23 cellular contexts compared by ENCODE assay signal in the genomic region with DNA sequence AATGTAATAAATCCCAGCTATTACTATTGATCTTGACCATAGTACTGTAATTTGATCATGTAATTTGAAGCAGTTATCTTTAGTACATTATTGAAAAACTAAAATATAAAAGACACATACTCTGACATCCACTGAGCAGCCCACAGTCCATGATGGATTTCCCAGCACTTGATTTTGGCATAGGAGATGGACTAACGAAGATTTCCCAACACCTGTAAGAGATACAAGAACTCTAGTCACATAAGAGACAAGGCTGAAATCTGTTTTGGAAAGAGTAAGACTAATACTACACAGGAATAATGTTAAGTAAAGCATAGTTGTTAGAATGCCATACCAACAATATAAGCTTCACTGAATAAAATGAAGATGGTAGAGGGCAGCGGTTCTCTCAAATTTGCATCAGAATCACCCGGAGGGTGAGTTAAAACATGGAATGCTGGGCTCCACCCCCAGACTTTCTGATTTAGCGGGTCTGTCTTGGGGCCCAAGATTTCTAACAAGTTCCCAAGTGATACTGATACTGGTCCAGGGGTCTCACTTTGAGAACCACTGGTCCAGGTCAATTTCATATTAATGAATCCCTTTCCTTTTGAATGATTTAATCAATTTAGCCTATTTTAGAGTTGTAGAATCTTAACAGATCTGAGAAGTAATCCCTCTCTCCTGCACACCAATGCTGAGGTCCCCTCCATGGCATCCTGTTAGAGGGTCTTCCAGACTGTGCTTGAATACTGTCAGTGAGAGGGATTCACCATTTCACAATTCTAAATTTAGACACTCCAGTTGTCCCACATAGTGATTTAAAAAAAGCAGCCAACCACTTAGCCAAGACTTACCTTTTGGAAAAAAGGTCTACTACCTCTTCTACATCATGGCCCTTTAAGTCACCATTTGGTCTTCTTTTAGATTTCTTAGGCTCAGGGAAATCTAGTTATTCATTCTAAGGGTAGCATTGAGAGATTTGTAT. TPM values are rescaled to one million over a fixed set of nuclear protein-coding genes. Genes with fewer than 3 reads are reported as not detected.
"Had no signal": no experiment of that assay in that cellular context is flagged by ENCODE, and none has a peak within 500 bp of the region (broad histone marks: within the 10 kb centered on the region; RNA-seq: fewer than 3 reads in every experiment).

No MANE protein-coding gene starts in this region.

- H3K4me3 ChIP-seq: mucosa of descending colon, thoracic aorta, upper lobe of left lung had no signal

- H3K27me3 Mint-ChIP-seq: activated CD4-positive, alpha-beta T cell treated with anti-CD3 and anti-CD28 coated beads for 36 hours; activated T-cell treated with anti-CD3 and anti-CD28 coated beads, Interleukin-2, amount 50 U/mL, for 24 hours; activated T-helper 17 cell treated with anti-CD3 and anti-CD28 coated beads, Interleukin-2, amount 50 U/mL, for 72 hours; stimulated activated naive B cell treated with anti-CD40 and anti-IgM and Interleukin-4, amounts not matched to agents 10 μg/mL and 1 μg/mL and 100 μg/mL, for 72 hours had no signal

- DNase-seq: activated CD4-positive, alpha-beta T cell treated with anti-CD3 and anti-CD28 coated beads for 36 hours; activated CD4-positive, alpha-beta T cell treated with anti-CD3 and anti-CD28 coated beads, Interleukin-2, amount 50 U/mL, for 4 hours; activated CD8-positive, alpha-beta memory T cell treated with anti-CD3 and anti-CD28 coated beads for 24 hours; activated CD8-positive, alpha-beta memory T cell treated with anti-CD3 and anti-CD28 coated beads, Interleukin-2, amount 50 U/mL, for 4 hours; activated T-cell treated with anti-CD3 and anti-CD28 coated beads, Interleukin-2, amount 50 U/mL, for 24 hours; central memory CD4-positive, alpha-beta T cell; effector memory CD4-positive, alpha-beta T cell; foreskin keratinocyte; islet precursor cell; left cardiac atrium; mucosa of descending colon; occipital lobe; posterior cingulate gyrus; small intestine; stimulated activated CD8-positive, alpha-beta memory T cell treated with anti-CD3 and anti-CD28 coated beads, Interleukin-4, amount 100 ng/mL, for 48 hours; stimulated activated naive B cell treated with anti-CD40 and anti-IgM and Interleukin-4, amounts not matched to agents 10 μg/mL and 1 μg/mL and 100 μg/mL, for 72 hours; upper lobe of left lung had no signal

- H3K36me3 ChIP-seq: thoracic aorta had no signal

- H3K9me3 ChIP-seq: thoracic aorta, upper lobe of left lung had no signal

- H3K27ac Mint-ChIP-seq: activated CD4-positive, alpha-beta T cell treated with anti-CD3 and anti-CD28 coated beads for 36 hours; activated naive CD4-positive, alpha-beta T cell treated with anti-CD3 and anti-CD28 coated beads, Interleukin-2, amount 50 U/mL, for 72 hours; activated T-cell treated with anti-CD3 and anti-CD28 coated beads, Interleukin-2, amount 50 U/mL, for 24 hours; activated T-helper 17 cell treated with anti-CD3 and anti-CD28 coated beads, Interleukin-2, amount 50 U/mL, for 72 hours; stimulated activated naive B cell treated with anti-CD40 and anti-IgM and Interleukin-4, amounts not matched to agents 10 μg/mL and 1 μg/mL and 100 μg/mL, for 72 hours; T-helper 2 cell treated with Interferon-gamma antibody and Interleukin-4, amounts not matched to agents 5 μg/mL and 100 μg/mL, for 36 hours had no signal

- ATAC-seq: activated CD4-positive, alpha-beta T cell treated with anti-CD3 and anti-CD28 coated beads for 36 hours; activated naive CD4-positive, alpha-beta T cell treated with anti-CD3 and anti-CD28 coated beads, Interleukin-2, amount 50 U/mL, for 72 hours; activated T-helper 17 cell treated with anti-CD3 and anti-CD28 coated beads, Interleukin-2, amount 50 U/mL, for 72 hours; foreskin keratinocyte; left cardiac atrium; mucosa of descending colon; sciatic nerve; stimulated activated naive B cell treated with anti-CD40 and anti-IgM and Interleukin-4, amounts not matched to agents 10 μg/mL and 1 μg/mL and 100 μg/mL, for 72 hours had no signal

- H3K27ac ChIP-seq: foreskin keratinocyte, thoracic aorta, upper lobe of left lung had no signal

- H3K4me1 Mint-ChIP-seq: activated CD4-positive, alpha-beta T cell treated with anti-CD3 and anti-CD28 coated beads for 36 hours; activated T-helper 17 cell treated with anti-CD3 and anti-CD28 coated beads, Interleukin-2, amount 50 U/mL, for 72 hours; neural crest cell; stimulated activated naive B cell treated with anti-CD40 and anti-IgM and Interleukin-4, amounts not matched to agents 10 μg/mL and 1 μg/mL and 100 μg/mL, for 72 hours had no signal

- H3K27me3 ChIP-seq: foreskin keratinocyte, upper lobe of left lung had no signal

- H3K4me3 Mint-ChIP-seq: activated CD4-positive, alpha-beta T cell treated with anti-CD3 and anti-CD28 coated beads for 36 hours; activated T-cell treated with anti-CD3 and anti-CD28 coated beads, Interleukin-2, amount 50 U/mL, for 24 hours; activated T-helper 17 cell treated with anti-CD3 and anti-CD28 coated beads, Interleukin-2, amount 50 U/mL, for 72 hours; neural crest cell; stimulated activated naive B cell treated with anti-CD40 and anti-IgM and Interleukin-4, amounts not matched to agents 10 μg/mL and 1 μg/mL and 100 μg/mL, for 72 hours; T-helper 2 cell treated with Interferon-gamma antibody and Interleukin-4, amounts not matched to agents 5 μg/mL and 100 μg/mL, for 36 hours had no signal

- H3K4me1 ChIP-seq: foreskin keratinocyte, upper lobe of left lung had no signal

RNA-seq across cellular contexts. Expression of gene HGD, which starts 48.8 kb away (rescaled TPM):
- total RNA-seq: foreskin keratinocyte had no signal
- polyA plus RNA-seq: foreskin keratinocyte had no signal
